In the genomic region with DNA sequence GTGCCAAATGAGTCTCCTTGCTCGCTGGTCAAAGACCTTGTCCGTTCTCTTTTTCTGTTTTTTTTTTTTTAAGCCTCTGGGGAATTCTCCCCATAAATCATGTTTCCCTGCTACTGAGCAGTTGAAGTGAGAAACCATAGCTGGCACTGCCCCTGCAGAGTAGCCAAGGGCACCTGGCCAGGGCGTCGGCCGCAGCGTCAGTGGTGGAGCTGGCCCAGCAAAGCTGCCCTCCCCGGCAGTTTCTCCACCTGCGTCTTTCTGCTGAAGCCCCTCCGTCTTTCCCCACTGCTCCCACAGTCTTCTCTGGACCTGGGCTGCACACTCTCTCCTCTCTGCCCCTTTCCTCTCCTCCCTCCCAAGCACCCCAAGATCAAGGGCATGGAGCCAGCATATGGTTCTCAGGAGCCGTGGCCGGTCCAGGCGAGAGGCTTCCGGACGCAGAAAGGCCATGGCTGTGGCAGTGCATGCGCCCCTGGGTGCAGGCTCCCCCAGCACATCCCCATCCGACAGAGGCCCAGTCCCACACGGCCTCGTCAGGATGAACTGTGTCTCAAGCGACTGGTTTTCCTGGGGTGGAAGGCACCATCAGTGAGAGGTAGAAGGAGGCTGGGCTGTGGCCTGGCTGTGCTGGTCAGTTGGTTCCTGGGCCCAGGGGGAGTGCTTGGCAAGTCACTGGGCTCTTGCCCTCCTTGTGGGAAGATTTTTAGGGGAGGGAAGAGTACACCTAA, we compare ENCODE assay signal across 1 cellular context.
TF ChIP-seq lines count a peak whose summit lies in the region.

No MANE protein-coding gene starts in this region.

TF ChIP-seq in SK-N-SH treated with all-trans-retinoic acid at 6 μM for 48 hours, 23 proteins besides CTCF, POLR2A, EP300 and RAD21 (continued from another document):
- TF ChIP-seq, protein P1, sequence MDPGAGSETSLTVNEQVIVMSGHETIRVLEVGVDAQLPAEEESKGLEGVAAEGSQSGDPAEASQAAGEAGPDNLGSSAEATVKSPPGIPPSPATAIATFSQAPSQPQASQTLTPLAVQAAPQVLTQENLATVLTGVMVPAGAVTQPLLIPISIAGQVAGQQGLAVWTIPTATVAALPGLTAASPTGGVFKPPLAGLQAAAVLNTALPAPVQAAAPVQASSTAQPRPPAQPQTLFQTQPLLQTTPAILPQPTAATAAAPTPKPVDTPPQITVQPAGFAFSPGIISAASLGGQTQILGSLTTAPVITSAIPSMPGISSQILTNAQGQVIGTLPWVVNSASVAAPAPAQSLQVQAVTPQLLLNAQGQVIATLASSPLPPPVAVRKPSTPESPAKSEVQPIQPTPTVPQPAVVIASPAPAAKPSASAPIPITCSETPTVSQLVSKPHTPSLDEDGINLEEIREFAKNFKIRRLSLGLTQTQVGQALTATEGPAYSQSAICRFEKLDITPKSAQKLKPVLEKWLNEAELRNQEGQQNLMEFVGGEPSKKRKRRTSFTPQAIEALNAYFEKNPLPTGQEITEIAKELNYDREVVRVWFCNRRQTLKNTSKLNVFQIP (CRISPR knock-in tag; IDR thresholded peaks at IDR 0.05; ENCODE audit: borderline replicate concordance, low read depth): no peak
- no peak for TF ChIP-seq RARB (CRISPR knock-in tag; IDR thresholded peaks at IDR 0.05)
- TF ChIP-seq, protein P2, sequence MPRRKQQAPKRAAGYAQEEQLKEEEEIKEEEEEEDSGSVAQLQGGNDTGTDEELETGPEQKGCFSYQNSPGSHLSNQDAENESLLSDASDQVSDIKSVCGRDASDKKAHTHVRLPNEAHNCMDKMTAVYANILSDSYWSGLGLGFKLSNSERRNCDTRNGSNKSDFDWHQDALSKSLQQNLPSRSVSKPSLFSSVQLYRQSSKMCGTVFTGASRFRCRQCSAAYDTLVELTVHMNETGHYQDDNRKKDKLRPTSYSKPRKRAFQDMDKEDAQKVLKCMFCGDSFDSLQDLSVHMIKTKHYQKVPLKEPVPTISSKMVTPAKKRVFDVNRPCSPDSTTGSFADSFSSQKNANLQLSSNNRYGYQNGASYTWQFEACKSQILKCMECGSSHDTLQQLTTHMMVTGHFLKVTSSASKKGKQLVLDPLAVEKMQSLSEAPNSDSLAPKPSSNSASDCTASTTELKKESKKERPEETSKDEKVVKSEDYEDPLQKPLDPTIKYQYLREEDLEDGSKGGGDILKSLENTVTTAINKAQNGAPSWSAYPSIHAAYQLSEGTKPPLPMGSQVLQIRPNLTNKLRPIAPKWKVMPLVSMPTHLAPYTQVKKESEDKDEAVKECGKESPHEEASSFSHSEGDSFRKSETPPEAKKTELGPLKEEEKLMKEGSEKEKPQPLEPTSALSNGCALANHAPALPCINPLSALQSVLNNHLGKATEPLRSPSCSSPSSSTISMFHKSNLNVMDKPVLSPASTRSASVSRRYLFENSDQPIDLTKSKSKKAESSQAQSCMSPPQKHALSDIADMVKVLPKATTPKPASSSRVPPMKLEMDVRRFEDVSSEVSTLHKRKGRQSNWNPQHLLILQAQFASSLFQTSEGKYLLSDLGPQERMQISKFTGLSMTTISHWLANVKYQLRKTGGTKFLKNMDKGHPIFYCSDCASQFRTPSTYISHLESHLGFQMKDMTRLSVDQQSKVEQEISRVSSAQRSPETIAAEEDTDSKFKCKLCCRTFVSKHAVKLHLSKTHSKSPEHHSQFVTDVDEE (CRISPR knock-in tag; IDR thresholded peaks at IDR 0.05): no peak
- TF ChIP-seq GLIS3 (CRISPR knock-in tag; IDR thresholded peaks at IDR 0.05): no peak
- no peak for TF ChIP-seq CREB5 (CRISPR knock-in tag; IDR thresholded peaks at IDR 0.05; ENCODE audit: low read depth)
- no peak for TF ChIP-seq ZNF565 (CRISPR knock-in tag; conservative IDR thresholded peaks at IDR 0.05; ENCODE audit: low read depth)
- no peak for TF ChIP-seq SNAI2 (CRISPR knock-in tag; IDR thresholded peaks at IDR 0.05)
- no peak for TF ChIP-seq OSR1 (CRISPR knock-in tag; IDR thresholded peaks at IDR 0.05)
- no peak for TF ChIP-seq ZNF8 (CRISPR knock-in tag; IDR thresholded peaks at IDR 0.05)
